11 cellular contexts compared by ENCODE assay signal in the genomic region with DNA sequence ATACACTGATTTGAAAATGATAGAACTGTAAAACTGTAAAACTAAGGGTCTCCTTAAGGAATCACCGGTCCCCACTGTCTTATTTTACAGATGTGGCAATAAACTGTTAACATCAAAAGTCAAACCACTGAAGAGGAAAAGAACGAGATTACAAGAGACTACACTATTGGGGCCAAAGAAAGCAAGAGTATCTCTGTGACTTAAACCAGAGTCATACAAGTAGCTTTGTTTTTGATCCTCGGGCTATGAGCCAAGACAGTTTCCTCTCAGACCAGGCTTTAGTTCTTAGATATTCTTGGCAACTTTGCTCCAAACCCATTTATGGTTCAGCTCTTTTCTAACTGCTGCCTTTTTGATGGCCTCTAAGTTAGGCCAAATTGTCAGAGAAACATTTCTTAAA.
A peak's percentile ranks its signal among the peaks of the same experiment; 100 is the strongest.
DNase-seq lines count a peak whose midpoint lies in the region; ATAC-seq and TF ChIP-seq lines count a peak whose summit lies in the region.
"Had no signal": no experiment of that assay in that cellular context is flagged by ENCODE, and none has a peak within 500 bp of the region (broad histone marks: within the 10 kb centered on the region; RNA-seq: fewer than 3 reads in every experiment).

No MANE protein-coding gene starts in this region.

- H2BK5ac ChIP-seq in neuronal stem cell (ENCODE audit: low read length) = no peak overlapping the region

- H3K4ac ChIP-seq in neuronal stem cell (ENCODE audit: low read length) = no peak overlapping the region

- peak; percentile 63 for DNase-seq in EL
- DNase-seq in RWPE2 (ENCODE audit: low spot score) = no peak
- DNase-seq in fibroblast of the conjunctiva (ENCODE audit: low read depth) = peak; percentile 81
- peak; percentile 25 for DNase-seq in prostate gland (ENCODE audit: low spot score)
- DNase-seq in SJCRH30 = no peak
- no peak for DNase-seq in neuronal stem cell (ENCODE audit: low spot score)
- DNase-seq: naive B cell, NCI-H1436 had no signal

- intact Hi-C loops in prostate gland (cut with DNase I) = no loop called here

- no peak overlapping the region for H3K9ac ChIP-seq in neuronal stem cell (ENCODE audit: low read depth, low read length, poor library complexity)

- H4K91ac ChIP-seq in neuronal stem cell (ENCODE audit: low read depth, low read length, poor library complexity) = no peak overlapping the region

- ATAC-seq in RWPE2 (ENCODE audit: low read depth) (0 out of 3 replicates have a peak, but pooled peaks have one; percentile 24), HG03097 (IDR thresholded peaks at IDR 0.05; ENCODE audit: low FRiP score, unreplicated experiment) (no peak), GM21723 (IDR thresholded peaks at IDR 0.05; ENCODE audit: unreplicated experiment) (no peak)
- ATAC-seq: stimulated activated memory B cell treated with anti-CD40 and anti-IgM and Interleukin-4, amounts not matched to agents 10 μg/mL and 1 μg/mL and 100 μg/mL, for 72 hours had no signal

- H3K4me1 ChIP-seq in RWPE2 (ENCODE audit: insufficient read depth, poor library complexity, severe bottlenecking) (peaks cover 39% of the 10 kb centered on the region), prostate gland (replicated peaks) (no peaks in the 10 kb centered on the region), SJCRH30 (peaks cover 9% of the 10 kb centered on the region), neuronal stem cell (ENCODE audit: control insufficient read depth in 2 of 2, insufficient read depth in 1 of 2, low read depth in 1 of 2, low read length in 2 of 2) (peaks cover 0 to 4% of the 10 kb centered on the region in 2 donors)

- no peak overlapping the region for H3K4me3 ChIP-seq in RWPE2 (ENCODE audit: severe bottlenecking)
- H3K4me3 ChIP-seq in prostate gland = no peak overlapping the region
- H3K4me3 ChIP-seq in SJCRH30 = no peak overlapping the region
- no peak overlapping the region for H3K4me3 ChIP-seq in neuronal stem cell (ENCODE audit: low read length in 2 of 2)

- no peaks in the 10 kb centered on the region for H3K9me3 ChIP-seq in RWPE2 (ENCODE audit: severe bottlenecking)
- no peaks in the 10 kb centered on the region for H3K9me3 ChIP-seq in prostate gland
- no peaks in the 10 kb centered on the region for H3K9me3 ChIP-seq in SJCRH30 (replicated peaks)
- H3K9me3 ChIP-seq in neuronal stem cell (replicated peaks in 1 of 2; ENCODE audit: control insufficient read depth in 2 of 2, insufficient read depth in 1 of 2, low read depth in 1 of 2, low read length in 2 of 2) = no peaks in the 10 kb centered on the region

- peak overlapping the region; percentile 8 for H3K27ac ChIP-seq in RWPE2 (ENCODE audit: poor library complexity, severe bottlenecking)
- H3K27ac ChIP-seq in prostate gland = no peak overlapping the region
- H3K27ac ChIP-seq in SJCRH30 = no peak overlapping the region
- H3K27ac ChIP-seq in neuronal stem cell (replicated peaks; ENCODE audit: low read length) = no peak overlapping the region

- H4K8ac ChIP-seq in neuronal stem cell (ENCODE audit: low read depth, low read length) = no peak overlapping the region

- TF ChIP-seq POLR2A in prostate gland (IDR thresholded peaks at IDR 0.05) = no peak

- no peak overlapping the region for H2AFZ ChIP-seq in neuronal stem cell (ENCODE audit: low read length)

- H3K27me3 ChIP-seq in RWPE2 (ENCODE audit: insufficient read depth, poor library complexity, severe bottlenecking) = no peaks in the 10 kb centered on the region
- no peaks in the 10 kb centered on the region for H3K27me3 ChIP-seq in prostate gland (replicated peaks; ENCODE audit: insufficient read depth)
- no peaks in the 10 kb centered on the region for H3K27me3 ChIP-seq in SJCRH30
- H3K27me3 ChIP-seq in neuronal stem cell (ENCODE audit: control insufficient read depth in 3 of 3, insufficient read depth in 3 of 3, low read depth in 1 of 3, low read length in 3 of 3) = no peaks in the 10 kb centered on the region

- H3K79me1 ChIP-seq in neuronal stem cell (ENCODE audit: low read depth, low read length) = no peaks in the 10 kb centered on the region

- H2BK120ac ChIP-seq in neuronal stem cell (ENCODE audit: low read depth, low read length) = no peak overlapping the region

- no peak overlapping the region for H3K23ac ChIP-seq in neuronal stem cell (ENCODE audit: low read depth, low read length, poor library complexity)

- no peak overlapping the region for H2BK15ac ChIP-seq in neuronal stem cell (ENCODE audit: low read length)

- TF ChIP-seq CTCF in RWPE2 (IDR thresholded peaks at IDR 0.05; ENCODE audit: poor library complexity, severe bottlenecking) = no peak
- no peak for TF ChIP-seq CTCF in prostate gland (IDR thresholded peaks at IDR 0.05)

- no peak overlapping the region for H3K4me2 ChIP-seq in neuronal stem cell (ENCODE audit: insufficient read depth, low read length, poor library complexity, severe bottlenecking)

- H2BK12ac ChIP-seq in neuronal stem cell (ENCODE audit: low read length) = no peak overlapping the region

- no peaks in the 10 kb centered on the region for H3K36me3 ChIP-seq in RWPE2 (ENCODE audit: low read depth)
- no peaks in the 10 kb centered on the region for H3K36me3 ChIP-seq in prostate gland
- H3K36me3 ChIP-seq in SJCRH30 = no peaks in the 10 kb centered on the region
- H3K36me3 ChIP-seq in neuronal stem cell (replicated peaks in 1 of 2; ENCODE audit: control insufficient read depth in 2 of 2, insufficient read depth in 2 of 2, low read length in 2 of 2) = no peaks in the 10 kb centered on the region

- no peak overlapping the region for H3K14ac ChIP-seq in neuronal stem cell (ENCODE audit: low read length)

- H3K18ac ChIP-seq in neuronal stem cell (ENCODE audit: low read length) = no peak overlapping the region

- 9% methylated on average over 3 of the region's 3 CpGs for WGBS in prostate gland
- no CpG with 5 or more reads among the region's 3 CpGs for WGBS in neuronal stem cell (ENCODE audit: extremely low coverage in 2 of 2, insufficient read length in 2 of 2, insufficient replicate concordance in 1 of 2), 2 donors

- no peak overlapping the region for H2AK5ac ChIP-seq in neuronal stem cell (ENCODE audit: low read depth, low read length)

Comparison
In these comparisons a context has a peak if more than half of its experiments do, and no peak if none do; other contexts are left out.
1. DNase-seq: peak in EL (single experiment), fibroblast of the conjunctiva (single experiment) and prostate gland (single experiment); none in RWPE2 (single experiment), SJCRH30 (0 of 2) and neuronal stem cell (single experiment).